Comparison of ENCODE assay signal across 27 cellular contexts in genomic region chr18:44691148-44691925, GRCh38. TPM values are rescaled to one million over a fixed set of nuclear protein-coding genes. Genes with fewer than 3 reads are reported as not detected.
DNase-seq lines count a peak whose midpoint lies in the region; ATAC-seq and TF ChIP-seq lines count a peak whose summit lies in the region.
"Had no signal": no experiment of that assay in that cellular context is flagged by ENCODE, and none has a peak within 500 bp of the region (broad histone marks: within the 10 kb centered on the region; RNA-seq: fewer than 3 reads in every experiment).

No MANE protein-coding gene starts in this region.

- TF ChIP-seq RAD21 in liver (IDR thresholded peaks at IDR 0.05): peak; percentile 41 to 46

- H3K27ac ChIP-seq in liver (ENCODE audit: low read depth in 1 of 2, low read length in 2 of 2) (peak overlapping the region in 1 of 2 donors; percentile 58), Peyer's patch (no peak overlapping the region)
- H3K27ac ChIP-seq: breast epithelium, prostate gland, SJCRH30 had no signal

- H3K4me3 ChIP-seq in endocrine pancreas (ENCODE audit: control insufficient read depth, insufficient read depth, low read length) (no peak overlapping the region), liver (ENCODE audit: low read depth in 1 of 3, low read length in 3 of 3) (no peak overlapping the region), Peyer's patch (no peak overlapping the region)
- H3K4me3 ChIP-seq: breast epithelium, prostate gland, SJCRH30 had no signal

- no peaks in the 10 kb centered on the region for H3K9me3 ChIP-seq in endocrine pancreas (ENCODE audit: control insufficient read depth, low read length)
- H3K9me3 ChIP-seq in liver (ENCODE audit: control insufficient read depth in 4 of 4, low read length in 3 of 4): no peaks in the 10 kb centered on the region
- no peaks in the 10 kb centered on the region for H3K9me3 ChIP-seq in Peyer's patch
- H3K9me3 ChIP-seq: BE2C, breast epithelium, prostate gland, SJCRH30 had no signal

- peaks cover 82% of the 10 kb centered on the region for H3K4me1 Mint-ChIP-seq in stimulated activated memory B cell treated with anti-CD40 and anti-IgM and Interleukin-4, amounts not matched to agents 10 μg/mL and 1 μg/mL and 100 μg/mL, for 72 hours

- peaks cover 77% of the 10 kb centered on the region for H3K36me3 Mint-ChIP-seq in stimulated activated memory B cell treated with anti-CD40 and anti-IgM and Interleukin-4, amounts not matched to agents 10 μg/mL and 1 μg/mL and 100 μg/mL, for 72 hours
- H3K36me3 Mint-ChIP-seq: activated naive CD8-positive, alpha-beta T cell; naive thymus-derived CD8-positive, alpha-beta T cell had no signal

- 36% methylated on average over 4 of the region's 4 CpGs for WGBS in liver

- H3K27me3 ChIP-seq in endocrine pancreas (ENCODE audit: control insufficient read depth, insufficient read depth, low read length): no peaks in the 10 kb centered on the region
- H3K27me3 ChIP-seq in liver (ENCODE audit: control insufficient read depth in 4 of 4, insufficient read depth in 4 of 4, low read length in 3 of 4): no peaks in the 10 kb centered on the region
- H3K27me3 ChIP-seq in Peyer's patch: no peaks in the 10 kb centered on the region
- H3K27me3 ChIP-seq: BE2C, breast epithelium, SJCRH30 had no signal

- H3K9me3 Mint-ChIP-seq in stimulated activated memory B cell treated with anti-CD40 and anti-IgM and Interleukin-4, amounts not matched to agents 10 μg/mL and 1 μg/mL and 100 μg/mL, for 72 hours: no peaks in the 10 kb centered on the region
- H3K9me3 Mint-ChIP-seq: immature natural killer cell; naive thymus-derived CD8-positive, alpha-beta T cell had no signal

- TF ChIP-seq CTCF in liver (IDR thresholded peaks at IDR 0.05; ENCODE audit: low read depth, low read length, missing input control) (no peak), Peyer's patch (IDR thresholded peaks at IDR 0.05) (no peak)

- peak overlapping the region; percentile 5 for H3K9ac ChIP-seq in endocrine pancreas (ENCODE audit: control insufficient read depth, insufficient read depth, low read length)
- H3K9ac ChIP-seq in liver (ENCODE audit: low read depth in 1 of 2, low read length in 2 of 2): no peak overlapping the region

- H3K36me3 ChIP-seq in endocrine pancreas (ENCODE audit: control insufficient read depth, insufficient read depth, low read length) (no peaks in the 10 kb centered on the region), liver (ENCODE audit: control insufficient read depth in 4 of 4, insufficient read depth in 3 of 4, low read depth in 1 of 4, low read length in 3 of 4) (no peaks in the 10 kb centered on the region), Peyer's patch (no peaks in the 10 kb centered on the region)
- H3K36me3 ChIP-seq: BE2C, breast epithelium, prostate gland, SJCRH30 had no signal

- DNase-seq in DMS53 (lab: John Stamatoyannopoulos, UW): peak; percentile 63
- DNase-seq in NCI-H1694 (lab: John Stamatoyannopoulos, UW): no peak
- no peak for DNase-seq in NCI-H1105 (lab: John Stamatoyannopoulos, UW)
- no peak for DNase-seq in Peyer's patch
- DNase-seq: activated CD4-positive, alpha-beta T cell treated with anti-CD3 and anti-CD28 coated beads for 4 hours; activated T-cell treated with anti-CD3 and anti-CD28 coated beads for 4 hours; BE2C; HCEC 1CT; immature natural killer cell; midbrain; naive thymus-derived CD8-positive, alpha-beta T cell; NCI-H146; NCI-H446; NCI-H774; nucleus accumbens; SJCRH30; stimulated activated CD4-positive, alpha-beta T cell treated with anti-CD3 and anti-CD28 coated beads, Interleukin-15, amount 100 ng/mL, for 24 hours; stimulated activated CD4-positive, alpha-beta T cell treated with anti-CD3 and anti-CD28 coated beads, Interleukin-4, amount 100 ng/mL, for 4 hours; T-helper 9 cell had no signal

- no peaks in the 10 kb centered on the region for H3K27me3 Mint-ChIP-seq in stimulated activated memory B cell treated with anti-CD40 and anti-IgM and Interleukin-4, amounts not matched to agents 10 μg/mL and 1 μg/mL and 100 μg/mL, for 72 hours

- no peak for ATAC-seq in stimulated activated memory B cell treated with anti-CD40 and anti-IgM and Interleukin-4, amounts not matched to agents 10 μg/mL and 1 μg/mL and 100 μg/mL, for 72 hours
- no peak for ATAC-seq in GM21619 (IDR thresholded peaks at IDR 0.05; ENCODE audit: unreplicated experiment)
- ATAC-seq: naive thymus-derived CD8-positive, alpha-beta T cell had no signal

- H3K27ac Mint-ChIP-seq in stimulated activated memory B cell treated with anti-CD40 and anti-IgM and Interleukin-4, amounts not matched to agents 10 μg/mL and 1 μg/mL and 100 μg/mL, for 72 hours: peak overlapping the region; percentile 54
- H3K27ac Mint-ChIP-seq: activated naive CD8-positive, alpha-beta T cell had no signal

- peaks cover 6% of the 10 kb centered on the region for H3K4me1 ChIP-seq in endocrine pancreas (ENCODE audit: control insufficient read depth, insufficient read depth, low read length)
- H3K4me1 ChIP-seq in liver (ENCODE audit: control insufficient read depth in 4 of 4, insufficient read depth in 4 of 4, low read length in 3 of 4): peaks cover 6 to 32% (median 18%) of the 10 kb centered on the region in 4 donors
- H3K4me1 ChIP-seq in Peyer's patch: peaks cover 0 to 9% (median 0%) of the 10 kb centered on the region in 4 donors
- H3K4me1 ChIP-seq: BE2C had no signal

- no peak overlapping the region for H3K4me3 Mint-ChIP-seq in stimulated activated memory B cell treated with anti-CD40 and anti-IgM and Interleukin-4, amounts not matched to agents 10 μg/mL and 1 μg/mL and 100 μg/mL, for 72 hours
- H3K4me3 Mint-ChIP-seq: activated naive CD8-positive, alpha-beta T cell; immature natural killer cell; naive thymus-derived CD8-positive, alpha-beta T cell had no signal

- no peak for TF ChIP-seq POLR2A in Peyer's patch (IDR thresholded peaks at IDR 0.05)

TF ChIP-seq in liver, 16 proteins besides CTCF, POLR2A, EP300 and RAD21:
- peak; percentile 46 to 69 for TF ChIP-seq HNF4A (conservative IDR thresholded peaks at IDR 0.05)
- peak; percentile 76 to 82 for TF ChIP-seq RXRA (IDR thresholded peaks at IDR 0.05)
- no peak for TF ChIP-seq FOXA1 (IDR thresholded peaks at IDR 0.05)
- TF ChIP-seq EGR1 (IDR thresholded peaks at IDR 0.05; ENCODE audit: low read depth in 2 of 2): peak in 1 of 2 donors; percentile 56
- peak; percentile 29 for TF ChIP-seq ZBTB33 (IDR thresholded peaks at IDR 0.05)
- TF ChIP-seq TAF1 (conservative IDR thresholded peaks at IDR 0.05): no peak
- TF ChIP-seq SP1 (IDR thresholded peaks at IDR 0.05): peak; percentile 65
- TF ChIP-seq ATF3 (IDR thresholded peaks at IDR 0.05): no peak
- TF ChIP-seq JUND (IDR thresholded peaks at IDR 0.05): peak in 1 of 2 donors; percentile 57
- no peak for TF ChIP-seq FOXA2 (IDR thresholded peaks at IDR 0.05)
- no peak for TF ChIP-seq NR2F2 (IDR thresholded peaks at IDR 0.05)
- peak; percentile 67 for TF ChIP-seq YY1 (IDR thresholded peaks at IDR 0.05)
- TF ChIP-seq REST (IDR thresholded peaks at IDR 0.05): no peak
- no peak for TF ChIP-seq GABPA (IDR thresholded peaks at IDR 0.05 in 1 of 2, conservative IDR thresholded peaks at IDR 0.05 in 1 of 2)

RNA-seq across cellular contexts. Expression of gene SETBP1, which starts 10.6 kb away (rescaled TPM):
- total RNA-seq in liver (10 to 100 TPM in 1 of 2 donors, 1 to 10 TPM in 1; 2.5 to 15.8 TPM), Peyer's patch (10 to 100 TPM in 3 of 4 donors, 1 to 10 TPM in 1; 3.3 to 86.6 (median 16.3) TPM)
- polyA plus RNA-seq in liver: 1 to 10 TPM; 3.5 to 5.8 TPM
- total RNA-seq: G401 had no signal
